In the genomic region with DNA sequence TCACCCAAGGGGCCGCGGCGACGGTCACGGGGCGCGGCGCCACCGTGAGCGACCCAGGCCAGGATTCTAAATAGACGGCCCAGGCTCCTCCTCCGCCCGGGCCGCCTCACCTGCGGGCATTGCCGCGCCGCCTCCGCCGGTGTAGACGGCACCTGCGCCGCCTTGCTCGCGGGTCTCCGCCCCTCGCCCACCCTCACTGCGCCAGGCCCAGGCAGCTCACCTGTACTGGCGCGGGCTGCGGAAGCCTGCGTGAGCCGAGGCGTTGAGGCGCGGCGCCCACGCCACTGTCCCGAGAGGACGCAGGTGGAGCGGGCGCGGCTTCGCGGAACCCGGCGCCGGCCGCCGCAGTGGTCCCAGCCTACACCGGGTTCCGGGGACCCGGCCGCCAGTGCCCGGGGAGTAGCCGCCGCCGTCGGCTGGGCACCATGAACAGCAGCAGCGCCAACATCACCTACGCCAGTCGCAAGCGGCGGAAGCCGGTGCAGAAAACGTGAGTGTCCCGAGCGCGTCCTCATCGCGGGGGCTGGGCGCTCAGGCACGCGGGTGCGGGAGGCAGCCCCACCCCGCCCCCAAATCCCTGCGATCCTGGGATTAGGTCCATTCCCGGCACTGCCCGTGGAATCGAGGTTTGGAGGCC, we compare ENCODE assay signal across 8 cellular contexts. TPM values are rescaled to one million over a fixed set of nuclear protein-coding genes. Genes with fewer than 3 reads are reported as not detected.
DNase-seq lines count a peak whose midpoint lies in the region; ATAC-seq and TF ChIP-seq lines count a peak whose summit lies in the region.

No MANE protein-coding gene starts in this region.

- peaks cover 44% of the 10 kb centered on the region for H3K27me3 ChIP-seq in neural progenitor cell
- no peaks in the 10 kb centered on the region for H3K27me3 ChIP-seq in stomach smooth muscle (ENCODE audit: control insufficient read depth in 1 of 2, insufficient read depth in 2 of 2, low read length in 2 of 2)

- H3K9ac ChIP-seq in neural progenitor cell, result no peak overlapping the region
- peak overlapping the region; percentile 55 to 77 for H3K9ac ChIP-seq in stomach smooth muscle (ENCODE audit: low read length in 2 of 2)

- peaks cover 35% of the 10 kb centered on the region for H3K4me1 Mint-ChIP-seq in activated T-cell treated with anti-CD3 and anti-CD28 coated beads, Interleukin-2, amount 50 U/mL, for 24 hours (ENCODE audit: low read depth)
- peaks cover 8% of the 10 kb centered on the region for H3K4me1 Mint-ChIP-seq in neural progenitor cell

- H3K27ac ChIP-seq in neural progenitor cell (no peak overlapping the region), stomach smooth muscle (ENCODE audit: low read length) (peak overlapping the region; percentile 46)

- peak; percentile 42 for ATAC-seq in HG02588 (IDR thresholded peaks at IDR 0.05; ENCODE audit: unreplicated experiment)

- no peaks in the 10 kb centered on the region for H3K36me3 ChIP-seq in neural progenitor cell
- H3K36me3 ChIP-seq in stomach smooth muscle (ENCODE audit: control insufficient read depth in 2 of 2, insufficient read depth in 2 of 2, low read length in 2 of 2), result no peaks in the 10 kb centered on the region

- peaks cover 18% of the 10 kb centered on the region for H3K36me3 Mint-ChIP-seq in activated T-cell treated with anti-CD3 and anti-CD28 coated beads, Interleukin-2, amount 50 U/mL, for 24 hours (ENCODE audit: low read depth)
- H3K36me3 Mint-ChIP-seq in neural progenitor cell, result no peaks in the 10 kb centered on the region

- H4K20me1 ChIP-seq in neural progenitor cell (ENCODE audit: low read depth), result no peaks in the 10 kb centered on the region

- H3K27ac Mint-ChIP-seq in activated T-cell treated with anti-CD3 and anti-CD28 coated beads, Interleukin-2, amount 50 U/mL, for 24 hours, result peak overlapping the region; percentile 91
- no peak overlapping the region for H3K27ac Mint-ChIP-seq in neural progenitor cell

- H3K9me3 ChIP-seq in neural progenitor cell (ENCODE audit: low read depth) (no peaks in the 10 kb centered on the region), stomach smooth muscle (ENCODE audit: control insufficient read depth in 2 of 2, low read length in 2 of 2) (no peaks in the 10 kb centered on the region)

- peak overlapping the region; percentile 90 for H2AFZ ChIP-seq in neural progenitor cell (replicated peaks)

- H3K79me2 ChIP-seq in neural progenitor cell (ENCODE audit: low read depth), result peaks cover 10% of the 10 kb centered on the region

- peaks cover 6% of the 10 kb centered on the region for H3K9me3 Mint-ChIP-seq in activated T-cell treated with anti-CD3 and anti-CD28 coated beads, Interleukin-2, amount 50 U/mL, for 24 hours
- H3K9me3 Mint-ChIP-seq in neural progenitor cell, result no peaks in the 10 kb centered on the region

- H3K4me3 ChIP-seq in neural progenitor cell, result peak overlapping the region; percentile 80
- peak overlapping the region; percentile 69 to 84 for H3K4me3 ChIP-seq in stomach smooth muscle (ENCODE audit: low read length in 2 of 2)

- no peaks in the 10 kb centered on the region for H3F3A ChIP-seq in neural progenitor cell (ENCODE audit: low read depth)

- peak overlapping the region; percentile 91 for H3K4me2 ChIP-seq in neural progenitor cell

- H3K4me1 ChIP-seq in neural progenitor cell, result peaks cover 4% of the 10 kb centered on the region
- no peaks in the 10 kb centered on the region for H3K4me1 ChIP-seq in stomach smooth muscle (ENCODE audit: control insufficient read depth, insufficient read depth, low read length)

- in situ Hi-C loops in GM13977 (cut with MboI; ENCODE audit: low pct_unique_long_range_greater_than_20kb, low sequenced_read_pairs, unreplicated experiment), result no loop called here

- no peaks in the 10 kb centered on the region for H3K27me3 Mint-ChIP-seq in activated T-cell treated with anti-CD3 and anti-CD28 coated beads, Interleukin-2, amount 50 U/mL, for 24 hours
- peaks cover 10% of the 10 kb centered on the region for H3K27me3 Mint-ChIP-seq in neural progenitor cell (ENCODE audit: insufficient read depth, low read depth)

- peak overlapping the region; percentile 88 for H3K4me3 Mint-ChIP-seq in activated T-cell treated with anti-CD3 and anti-CD28 coated beads, Interleukin-2, amount 50 U/mL, for 24 hours
- peak overlapping the region; percentile 90 for H3K4me3 Mint-ChIP-seq in neural progenitor cell

- TF ChIP-seq CTCF in GM13977 (IDR thresholded peaks at IDR 0.05; ENCODE audit: extremely low read depth, insufficient read depth, missing control alignments), result no peak
- TF ChIP-seq CTCF in neural progenitor cell (IDR thresholded peaks at IDR 0.05), result no peak

- DNase-seq in GM13977 (ENCODE audit: low spot score) (peak; percentile 26), NCI-H2171 (lab: John Stamatoyannopoulos, UW) (peak; percentile 37), fibroblast of gingiva (ENCODE audit: low read depth) (peak; percentile 34), neural progenitor cell (ENCODE audit: low spot score) (peak; percentile 65), medulla oblongata (ENCODE audit: extremely low spot score) (no peak)
- DNase-seq in activated T-cell treated with anti-CD3 and anti-CD28 coated beads, Interleukin-2, amount 50 U/mL, for 24 hours, result peak; percentile 78

RNA-seq across cellular contexts. Expression of a gene that starts 0.5 kb away (rescaled TPM):
- 5.0 and 5.7 TPM in 2 replicates for total RNA-seq in neural progenitor cell (ENCODE audit: low replicate concordance)
